ENCODE assay signal across 17 cellular contexts in the genomic region with DNA sequence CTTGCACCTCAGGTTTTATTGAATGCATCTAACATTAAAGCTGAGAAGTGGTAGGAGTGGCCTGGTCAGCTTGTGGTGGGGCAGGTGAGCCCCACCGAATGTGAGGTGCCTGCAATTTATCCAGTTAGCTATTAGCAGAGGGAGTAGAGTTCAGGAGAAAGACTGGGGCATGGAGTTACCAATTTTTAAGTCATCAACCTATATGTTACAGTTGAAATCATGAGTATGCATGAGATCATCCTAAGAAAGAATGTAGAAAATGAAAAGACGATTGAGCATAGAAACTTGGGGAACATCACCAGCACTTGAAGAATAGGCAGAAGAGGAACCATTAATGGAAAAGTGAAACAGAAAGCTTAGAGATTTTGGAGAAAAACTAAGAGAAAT. TPM values are rescaled to one million over a fixed set of nuclear protein-coding genes. Genes with fewer than 3 reads are reported as not detected.
DNase-seq lines count a peak whose midpoint lies in the region; ATAC-seq, FAIRE-seq and TF ChIP-seq lines count a peak whose summit lies in the region.
"Had no signal": no experiment of that assay in that cellular context is flagged by ENCODE, and none has a peak within 500 bp of the region (broad histone marks: within the 10 kb centered on the region; RNA-seq: fewer than 3 reads in every experiment).

No MANE protein-coding gene starts in this region.

- no peaks in the 10 kb centered on the region for H3K9me1 ChIP-seq in keratinocyte (ENCODE audit: control insufficient read depth, extremely low read depth, insufficient read depth, low read length)

- no peak for FAIRE-seq in keratinocyte (lab: Jason Lieb, UNC)

- H3K9ac ChIP-seq in Loucy (ENCODE audit: low read depth, low read length, poor library complexity, severe bottlenecking) (peak overlapping the region; percentile 23), keratinocyte (ENCODE audit: control insufficient read depth, extremely low read depth, insufficient read depth, low read length) (no peak overlapping the region)

- H3K36me3 Mint-ChIP-seq in CD4-positive, alpha-beta T cell (ENCODE audit: low read depth): no peaks in the 10 kb centered on the region
- H3K36me3 Mint-ChIP-seq: naive B cell had no signal

- no peak for DNase-seq in CD4-positive, alpha-beta T cell
- DNase-seq in keratinocyte (ENCODE audit: low read depth, low spot score) (no peak), KG1 (lab: John Stamatoyannopoulos, UW) (no peak), DMS53 (lab: John Stamatoyannopoulos, UW) (no peak), DMS 273 (lab: John Stamatoyannopoulos, UW; ENCODE audit: unreplicated experiment) (no peak)
- no peak for DNase-seq in stimulated activated CD4-positive, alpha-beta T cell treated with anti-CD3 and anti-CD28 coated beads, Interleukin-4, amount 100 ng/mL, for 24 hours
- DNase-seq: activated T-cell treated with anti-CD3 and anti-CD28 coated beads for 4 hours, hippocampal formation, KBM-7, left lung, naive B cell, NCI-H2029 treated with DMSO at 0.1 percent for 48 hours had no signal

- no peaks in the 10 kb centered on the region for H3K27me3 Mint-ChIP-seq in CD4-positive, alpha-beta T cell
- H3K27me3 Mint-ChIP-seq: naive B cell had no signal

- peaks cover 11% of the 10 kb centered on the region for H3K4me1 Mint-ChIP-seq in CD4-positive, alpha-beta T cell (ENCODE audit: low read depth)

- ATAC-seq in CD4-positive, alpha-beta T cell (ENCODE audit: poor library complexity): no peak
- peak; percentile 15 for ATAC-seq in GM21423 (IDR thresholded peaks at IDR 0.05; ENCODE audit: unreplicated experiment)
- ATAC-seq: sciatic nerve had no signal

- POLR2A ChIA-PET in CD4-positive, alpha-beta T cell (lab: Charles Lee): interaction anchor here (1.1 to 7.6 kb wide), 9 partner anchors 18 to 842 kb away, joined by 3 to 87 read pairs (median 6); a partner anchor contains a TSS

- dilution Hi-C loops in keratinocyte (cut with MboI; ENCODE audit: extremely low pct_ligation_motif_present, low sequenced_read_pairs): no loop called here

- no peak overlapping the region for H3K27ac Mint-ChIP-seq in CD4-positive, alpha-beta T cell

- no peak overlapping the region for H3K4me3 Mint-ChIP-seq in CD4-positive, alpha-beta T cell

- CTCF ChIA-PET in CD4-positive, alpha-beta T cell (lab: Charles Lee): interaction anchor here (0.7 to 3.4 kb wide), 7 partner anchors 12 to 514 kb away, joined by 3 to 24 read pairs (median 4); a partner anchor contains a TSS

- H4K20me1 ChIP-seq in Loucy (ENCODE audit: insufficient read depth, low read length, poor library complexity, severe bottlenecking): no peaks in the 10 kb centered on the region
- no peaks in the 10 kb centered on the region for H4K20me1 ChIP-seq in keratinocyte (ENCODE audit: control insufficient read depth, extremely low read depth, insufficient read depth, low read length)

- peaks cover 23% of the 10 kb centered on the region for H3K4me1 ChIP-seq in Loucy (ENCODE audit: insufficient read depth, low read length, poor library complexity, severe bottlenecking)
- H3K4me1 ChIP-seq in keratinocyte (ENCODE audit: control insufficient read depth, extremely low read depth, insufficient read depth, low read length): peaks cover 11% of the 10 kb centered on the region

- peaks cover 5% of the 10 kb centered on the region for H3K9me3 Mint-ChIP-seq in CD4-positive, alpha-beta T cell

- intact Hi-C loops in CD4-positive, alpha-beta T cell (cut with DNase I, micrococcal nuclease): loop anchor here (2.0 to 10.0 kb wide), 6 partner anchors 130 to 502 kb away; a partner anchor contains a TSS

- peak overlapping the region; percentile 33 for H3K27ac ChIP-seq in CD4-positive, alpha-beta T cell (ENCODE audit: low read depth, low read length)
- H3K27ac ChIP-seq in keratinocyte (ENCODE audit: control insufficient read depth, insufficient read depth, low read length): no peak overlapping the region

- H3K36me3 ChIP-seq in Loucy (ENCODE audit: insufficient read depth, low read length): no peaks in the 10 kb centered on the region
- H3K36me3 ChIP-seq in keratinocyte (ENCODE audit: control insufficient read depth in 2 of 2, extremely low read depth in 1 of 2, insufficient read depth in 2 of 2, low read length in 2 of 2): no peaks in the 10 kb centered on the region
- H3K36me3 ChIP-seq: left lung had no signal

- no peak for TF ChIP-seq CTCF in CD4-positive, alpha-beta T cell (IDR thresholded peaks at IDR 0.05)
- no peak for TF ChIP-seq CTCF in Loucy (conservative IDR thresholded peaks at IDR 0.05; ENCODE audit: low read length)
- TF ChIP-seq CTCF in keratinocyte (optimal IDR thresholded peaks at IDR 0.05 in 1 of 3, IDR thresholded peaks at IDR 0.05 in 1 of 3, conservative IDR thresholded peaks at IDR 0.05 in 1 of 3; ENCODE audit: extremely low read depth in 1 of 3, insufficient read depth in 2 of 3, low read length in 3 of 3): no peak

- no peaks in the 10 kb centered on the region for H3K9me3 ChIP-seq in CD4-positive, alpha-beta T cell (ENCODE audit: control insufficient read depth, low read length)
- H3K9me3 ChIP-seq in Loucy (ENCODE audit: insufficient read depth, low read depth, low read length) (peaks cover 4% of the 10 kb centered on the region; the same call in 1 of the 2 replicates), keratinocyte (ENCODE audit: control insufficient read depth, low read depth, low read length) (no peaks in the 10 kb centered on the region)

- H3K4me2 ChIP-seq in Loucy (ENCODE audit: low read depth, low read length, poor library complexity, severe bottlenecking): peak overlapping the region; percentile 68
- H3K4me2 ChIP-seq in keratinocyte (ENCODE audit: control insufficient read depth, extremely low read depth, insufficient read depth, low read depth, low read length): peak overlapping the region; percentile 17

- no peaks in the 10 kb centered on the region for H3F3A ChIP-seq in Loucy (ENCODE audit: low read depth)

- no peaks in the 10 kb centered on the region for H3K9me2 ChIP-seq in Loucy (replicated peaks; ENCODE audit: low read depth, low read length)

- H2AFZ ChIP-seq in Loucy (ENCODE audit: low read length) (peak overlapping the region; percentile 90), keratinocyte (ENCODE audit: control insufficient read depth, low read length) (no peak overlapping the region)

- H3K4me3 ChIP-seq in Loucy (ENCODE audit: low read length, poor library complexity, severe bottlenecking) (peak overlapping the region; percentile 43), keratinocyte (ENCODE audit: control insufficient read depth in 2 of 3, extremely low read depth in 1 of 3, insufficient read depth in 2 of 3, low read depth in 1 of 3, low read length in 3 of 3) (no peak overlapping the region)
- H3K4me3 ChIP-seq: left lung had no signal

- H3K27me3 ChIP-seq in CD4-positive, alpha-beta T cell (ENCODE audit: control insufficient read depth, insufficient read depth, low read length): no peaks in the 10 kb centered on the region
- no peaks in the 10 kb centered on the region for H3K27me3 ChIP-seq in Loucy (ENCODE audit: insufficient read depth, low read length, poor library complexity, severe bottlenecking)
- H3K27me3 ChIP-seq in keratinocyte (ENCODE audit: control insufficient read depth, extremely low read depth, insufficient read depth, low read length): no peaks in the 10 kb centered on the region
- H3K27me3 ChIP-seq: left lung had no signal

- H3K79me2 ChIP-seq in Loucy (ENCODE audit: insufficient read depth, low read length): no peaks in the 10 kb centered on the region
- H3K79me2 ChIP-seq in keratinocyte (ENCODE audit: control insufficient read depth, insufficient read depth, low read length): no peaks in the 10 kb centered on the region

RNA-seq across cellular contexts. Expression of a gene that starts 36.5 kb away (rescaled TPM):
- not detected for total RNA-seq in CD4-positive, alpha-beta T cell
- polyA plus RNA-seq in keratinocyte: not detected in 3 replicates
- not detected for polyA plus RNA-seq in keratinocyte (2011; ENCODE audit: low read depth)
- not detected in 2 replicates for polyA plus RNA-seq in keratinocyte (2011; cell fraction: cytosol; rRNA removed)
- polyA plus RNA-seq in keratinocyte (2011; cell fraction: nucleus; rRNA removed): not detected in 2 replicates
- polyA plus RNA-seq in keratinocyte (2012; ENCODE audit: low replicate concordance): not detected in 2 replicates
- polyA minus RNA-seq in keratinocyte: not detected in 3 replicates
- not detected for polyA minus RNA-seq in keratinocyte (2011; cell fraction: cytosol; rRNA and poly(A)+ RNA removed)
- not detected in 2 replicates for polyA minus RNA-seq in keratinocyte (2011; cell fraction: nucleus; rRNA and poly(A)+ RNA removed)
- total RNA-seq: cerebellum, epithelial cell of proximal tubule, sciatic nerve had no signal

RNA-seq across cellular contexts. Expression of a gene that starts 44.3 kb away (rescaled TPM):
- total RNA-seq in CD4-positive, alpha-beta T cell: 10 to 100 TPM; 67.6 to 69.4 TPM
- 31.7 to 57.8 TPM (median 34.0 TPM) in 3 replicates for polyA plus RNA-seq in keratinocyte
- polyA plus RNA-seq in keratinocyte (2011; ENCODE audit: low read depth): 106 TPM
- polyA plus RNA-seq in keratinocyte (2011; cell fraction: cytosol; rRNA removed): 29.4 and 60.0 TPM in 2 replicates
- 28.7 and 40.0 TPM in 2 replicates for polyA plus RNA-seq in keratinocyte (2011; cell fraction: nucleus; rRNA removed)
- 38.7 and 43.5 TPM in 2 replicates for polyA plus RNA-seq in keratinocyte (2012; ENCODE audit: low replicate concordance)
- 2.2 to 13.6 TPM (median 5.9 TPM) in 3 replicates for polyA minus RNA-seq in keratinocyte
- 12.9 TPM for polyA minus RNA-seq in keratinocyte (2011; cell fraction: cytosol; rRNA and poly(A)+ RNA removed)
- 4.7 and 7.8 TPM in 2 replicates for polyA minus RNA-seq in keratinocyte (2011; cell fraction: nucleus; rRNA and poly(A)+ RNA removed)
